27 cellular contexts compared by ENCODE assay signal in genomic region chr5:158765407-158765806, GRCh38.
"Had no signal": no experiment of that assay in that cellular context is flagged by ENCODE, and none has a peak within 500 bp of the region (broad histone marks: within the 10 kb centered on the region; RNA-seq: fewer than 3 reads in every experiment).

No MANE protein-coding gene starts in this region.

- H3K4me1 Mint-ChIP-seq: natural killer cell; stimulated activated effector memory CD8-positive, alpha-beta T cell treated with anti-CD3 and anti-CD28 coated beads, Interleukin-12 subunit alpha, Interleukin-12 subunit beta, amount 100 ng/mL, for 72 hours had no signal

- H3K27ac Mint-ChIP-seq: activated naive CD8-positive, alpha-beta T cell treated with anti-CD3 and anti-CD28 coated beads, Interleukin-2, amount 10 ng/mL, durations not matched to agents 7 days and 5 days; activated T-helper 2 cell treated with anti-CD3 and anti-CD28 coated beads, Interferon-gamma antibody, Interleukin-2, Interleukin-4, amounts not matched to agents 10 μg/mL and 5 μg/mL and 100 μg/mL, durations not matched to agents 14 hours and 24 hours and 36 hours; natural killer cell; stimulated activated effector memory CD8-positive, alpha-beta T cell treated with anti-CD3 and anti-CD28 coated beads, Interleukin-12 subunit alpha, Interleukin-12 subunit beta, amount 100 ng/mL, for 72 hours had no signal

- H3K4me1 ChIP-seq: left lung, upper lobe of left lung had no signal

- DNase-seq: activated CD4-positive, alpha-beta T cell treated with anti-CD3 and anti-CD28 coated beads for 4 hours; activated CD4-positive, alpha-beta T cell treated with anti-CD3 and anti-CD28 coated beads, Interleukin-2, amount 50 U/mL, for 48 hours; activated CD4-positive, CD25-positive, alpha-beta regulatory T cell; activated CD8-positive, alpha-beta memory T cell treated with anti-CD3 and anti-CD28 coated beads, Interleukin-2, amount 50 U/mL, for 48 hours; activated naive CD4-positive, alpha-beta T cell; activated naive CD8-positive, alpha-beta T cell treated with anti-CD3 and anti-CD28 coated beads, Interleukin-2, amount 10 ng/mL, durations not matched to agents 7 days and 5 days; activated T-cell treated with anti-CD3 and anti-CD28 coated beads, Interleukin-2, amount 50 U/mL, for 4 hours; amniotic stem cell; cerebellar nuclear complex; glutamatergic neuron; hippocampal formation; kidney glomerular epithelial cell; left lung; natural killer cell; small intestine; stimulated activated CD4-positive, alpha-beta T cell treated with anti-CD3 and anti-CD28 coated beads, Interleukin-2, amount 100 ng/mL, for 24 hours; T1000; upper lobe of left lung had no signal

- FAIRE-seq: bronchial epithelial cell, frontal cortex, small intestine had no signal

- H3K4me3 Mint-ChIP-seq: activated naive CD8-positive, alpha-beta T cell treated with anti-CD3 and anti-CD28 coated beads, Interleukin-2, amount 10 ng/mL, durations not matched to agents 7 days and 5 days; activated T-cell treated with anti-CD3 and anti-CD28 coated beads, Interleukin-2, amount 50 U/mL, for 4 hours; natural killer cell; stimulated activated effector memory CD8-positive, alpha-beta T cell treated with anti-CD3 and anti-CD28 coated beads, Interleukin-12 subunit alpha, Interleukin-12 subunit beta, amount 100 ng/mL, for 72 hours had no signal

- H3K36me3 Mint-ChIP-seq: activated naive CD8-positive, alpha-beta T cell treated with anti-CD3 and anti-CD28 coated beads, Interleukin-2, amount 10 ng/mL, durations not matched to agents 7 days and 5 days; natural killer cell; stimulated activated effector memory CD8-positive, alpha-beta T cell treated with anti-CD3 and anti-CD28 coated beads, Interleukin-12 subunit alpha, Interleukin-12 subunit beta, amount 100 ng/mL, for 72 hours had no signal

- H3K9me3 ChIP-seq: esophagus muscularis mucosa, left lung, thoracic aorta, upper lobe of left lung had no signal

- ATAC-seq: activated T-cell treated with anti-CD3 and anti-CD28 coated beads, Interleukin-2, amount 50 U/mL, for 4 hours; left lung; natural killer cell; sciatic nerve; stimulated activated effector memory CD8-positive, alpha-beta T cell treated with anti-CD3 and anti-CD28 coated beads, Interleukin-12 subunit alpha, Interleukin-12 subunit beta, amount 100 ng/mL, for 72 hours had no signal

- H3K9me3 Mint-ChIP-seq: activated naive CD8-positive, alpha-beta T cell treated with anti-CD3 and anti-CD28 coated beads, Interleukin-2, amount 10 ng/mL, durations not matched to agents 7 days and 5 days; activated T-cell treated with anti-CD3 and anti-CD28 coated beads, Interleukin-2, amount 50 U/mL, for 4 hours; activated T-helper 2 cell treated with anti-CD3 and anti-CD28 coated beads, Interferon-gamma antibody, Interleukin-2, Interleukin-4, amounts not matched to agents 10 μg/mL and 5 μg/mL and 100 μg/mL, durations not matched to agents 14 hours and 24 hours and 36 hours; natural killer cell; stimulated activated effector memory CD8-positive, alpha-beta T cell treated with anti-CD3 and anti-CD28 coated beads, Interleukin-12 subunit alpha, Interleukin-12 subunit beta, amount 100 ng/mL, for 72 hours had no signal

- H3K27me3 ChIP-seq: esophagus muscularis mucosa, left lung, upper lobe of left lung had no signal

- H3K36me3 ChIP-seq: esophagus muscularis mucosa, left lung, thoracic aorta, upper lobe of left lung had no signal

- H3K4me3 ChIP-seq: coronary artery, esophagus muscularis mucosa, left lung, lung, thoracic aorta, upper lobe of left lung had no signal

- H3K27ac ChIP-seq: coronary artery, esophagus muscularis mucosa, left lung, thoracic aorta, upper lobe of left lung had no signal
